7 cellular contexts compared by ENCODE assay signal in genomic region chr1:152459596-152460528, GRCh38. TPM values are rescaled to one million over a fixed set of nuclear protein-coding genes. Genes with fewer than 3 reads are reported as not detected.
DNase-seq lines count a peak whose midpoint lies in the region; ATAC-seq lines count a peak whose summit lies in the region.

No MANE protein-coding gene starts in this region.

- H3K27ac Mint-ChIP-seq in IgD-negative memory B cell (peak overlapping the region; percentile 23 to 77 (median 51)), T-helper 17 cell (peak overlapping the region; percentile 98), immature natural killer cell (peak overlapping the region; percentile 83 to 93 (median 89))

- H3K9me3 Mint-ChIP-seq in IgD-negative memory B cell (no peaks in the 10 kb centered on the region), immature natural killer cell (no peaks in the 10 kb centered on the region)

- H3K4me1 Mint-ChIP-seq in IgD-negative memory B cell, result peaks cover 9 to 16% (median 16%) of the 10 kb centered on the region in 3 donors
- peaks cover 20% of the 10 kb centered on the region for H3K4me1 Mint-ChIP-seq in T-helper 17 cell
- H3K4me1 Mint-ChIP-seq in immature natural killer cell, result peaks cover 29 to 35% of the 10 kb centered on the region in 2 donors

- DNase-seq in T-helper 17 cell, result peak; percentile 58 to 66 (median 62)
- peak in 33 of 58 donors; percentile 1 to 63 (median 17) for DNase-seq in anterior cingulate cortex (lab: John Stamatoyannopoulos, UW)
- peak; percentile 61 to 72 (median 67) for DNase-seq in immature natural killer cell
- DNase-seq in stimulated activated CD4-positive, alpha-beta T cell treated with anti-CD3 and anti-CD28 coated beads, Interleukin-1b, Interleukin-23, amount 100 ng/mL, for 4 hours (ENCODE audit: low read depth in 2 of 2), result peak; percentile 63 to 66

- peaks cover 2% of the 10 kb centered on the region for H3K36me3 Mint-ChIP-seq in IgD-negative memory B cell
- H3K36me3 Mint-ChIP-seq in T-helper 17 cell (ENCODE audit: low read depth), result no peaks in the 10 kb centered on the region
- H3K36me3 Mint-ChIP-seq in immature natural killer cell, result no peaks in the 10 kb centered on the region

- H3K4me3 Mint-ChIP-seq in IgD-negative memory B cell (peak overlapping the region; percentile 7 to 90 (median 60)), T-helper 17 cell (peak overlapping the region; percentile 90), immature natural killer cell (peak overlapping the region; percentile 66 to 84 (median 76))

- no peaks in the 10 kb centered on the region for H3K9me3 ChIP-seq in T-helper 17 cell (ENCODE audit: control insufficient read depth, low read length, poor library complexity, severe bottlenecking)

- H3K27me3 Mint-ChIP-seq in IgD-negative memory B cell, result peaks cover 1% of the 10 kb centered on the region
- H3K27me3 Mint-ChIP-seq in T-helper 17 cell, result peaks cover 18% of the 10 kb centered on the region
- peaks cover under 1 to 5% (median 4%) of the 10 kb centered on the region in 3 donors for H3K27me3 Mint-ChIP-seq in immature natural killer cell (ENCODE audit: low read depth in 3 of 3)

- ATAC-seq in GM21529 (IDR thresholded peaks at IDR 0.05; ENCODE audit: unreplicated experiment), result peak; percentile 90
- peak; percentile 74 for ATAC-seq in T-helper 17 cell

- peak overlapping the region; percentile 36; the same call in 1 of the 2 replicates for H3K4me3 ChIP-seq in GM08714 (ENCODE audit: low read length)

RNA-seq across cellular contexts. Expression of gene CRNN, which starts 45.8 kb away (rescaled TPM):
- polyA plus RNA-seq in IgD-negative memory B cell, result not detected
- not detected for total RNA-seq in T-helper 17 cell
- not detected for polyA plus RNA-seq in immature natural killer cell

RNA-seq across cellular contexts. Expression of gene LCE5A, which starts 50.7 kb away (rescaled TPM):
- polyA plus RNA-seq in IgD-negative memory B cell (not detected), immature natural killer cell (not detected)
- not detected for total RNA-seq in T-helper 17 cell

RNA-seq across cellular contexts. Expression of gene CRCT1, which starts 54.4 kb away (rescaled TPM):
- polyA plus RNA-seq in IgD-negative memory B cell, result not detected
- not detected for total RNA-seq in T-helper 17 cell
- not detected for polyA plus RNA-seq in immature natural killer cell

Comparison
In these comparisons a context has a peak if more than half of its experiments do, and no peak if none do; other contexts are left out.
1. Peak in every context shown above with its lines: DNase-seq, ATAC-seq and H3K4me3 ChIP-seq.
2. DNase-seq: peak in every context shown above with its lines; median percentile 67 in immature natural killer cell; 64 in stimulated activated CD4-positive, alpha-beta T cell treated with anti-CD3 and anti-CD28 coated beads, Interleukin-1b, Interleukin-23, amount 100 ng/mL, for 4 hours; 62 in T-helper 17 cell; 17 in anterior cingulate cortex.